ENCODE assay signal across 20 cellular contexts in genomic region chr10:1607466-1607865, GRCh38.
A peak's percentile ranks its signal among the peaks of the same experiment; 100 is the strongest.
DNase-seq lines count a peak whose midpoint lies in the region; ATAC-seq and TF ChIP-seq lines count a peak whose summit lies in the region.
"Had no signal": no experiment of that assay in that cellular context is flagged by ENCODE, and none has a peak within 500 bp of the region (broad histone marks: within the 10 kb centered on the region; RNA-seq: fewer than 3 reads in every experiment).

No MANE protein-coding gene starts in this region.

- no peak overlapping the region for H3K27ac ChIP-seq in H9 (ENCODE audit: insufficient read length, low read depth, low read length)
- no peak overlapping the region for H3K27ac ChIP-seq in endodermal cell (ENCODE audit: low read depth, low read length)
- H3K27ac ChIP-seq: A549 had no signal

- no peak overlapping the region for H4K91ac ChIP-seq in H9 (ENCODE audit: insufficient read length, low read depth, low read length)

- TF ChIP-seq CTCF in H9 (conservative IDR thresholded peaks at IDR 0.05), result no peak
- no peak for TF ChIP-seq CTCF in endodermal cell (conservative IDR thresholded peaks at IDR 0.05)
- no peak for TF ChIP-seq CTCF in neural crest cell (conservative IDR thresholded peaks at IDR 0.05)

- no peak overlapping the region for H3K4me3 Mint-ChIP-seq in H9
- no peak overlapping the region for H3K4me3 Mint-ChIP-seq in endodermal cell
- no peak overlapping the region for H3K4me3 Mint-ChIP-seq in neural crest cell
- no peak overlapping the region for H3K4me3 Mint-ChIP-seq in stimulated activated memory B cell treated with anti-CD40 and anti-IgM and Interleukin-4, amounts not matched to agents 10 μg/mL and 1 μg/mL and 100 μg/mL, for 72 hours
- H3K4me3 Mint-ChIP-seq: CD4-positive, alpha-beta memory T cell had no signal

- H3K14ac ChIP-seq in H9 (ENCODE audit: insufficient read depth, low read length), result no peak overlapping the region

- H2AK5ac ChIP-seq in H9 (ENCODE audit: insufficient read length, low read length), result no peak overlapping the region

- no peaks in the 10 kb centered on the region for H4K20me1 ChIP-seq in H9 (ENCODE audit: control insufficient read depth, insufficient read depth, insufficient read length)

- no peak overlapping the region for H3K23ac ChIP-seq in H9 (ENCODE audit: insufficient read length, low read depth, low read length)

- no peak overlapping the region for H2AFZ ChIP-seq in H9 (ENCODE audit: low read length)
- H2AFZ ChIP-seq: GM23338 had no signal

- no peaks in the 10 kb centered on the region for H3K9me3 Mint-ChIP-seq in H9
- H3K9me3 Mint-ChIP-seq in endodermal cell, result no peaks in the 10 kb centered on the region
- H3K9me3 Mint-ChIP-seq in neural crest cell, result no peaks in the 10 kb centered on the region
- peaks cover 4% of the 10 kb centered on the region for H3K9me3 Mint-ChIP-seq in stimulated activated memory B cell treated with anti-CD40 and anti-IgM and Interleukin-4, amounts not matched to agents 10 μg/mL and 1 μg/mL and 100 μg/mL, for 72 hours
- H3K9me3 Mint-ChIP-seq: CD4-positive, alpha-beta memory T cell; GM23338 had no signal

- H3K27me3 ChIP-seq in H9 (ENCODE audit: insufficient read depth, low read length), result no peaks in the 10 kb centered on the region
- H3K27me3 ChIP-seq in endodermal cell (ENCODE audit: control insufficient read depth, insufficient read depth, low read length, poor library complexity, severe bottlenecking), result no peaks in the 10 kb centered on the region

- H2BK15ac ChIP-seq in H9 (ENCODE audit: low read depth, low read length), result no peak overlapping the region

- H3K36me3 Mint-ChIP-seq in H9 (ENCODE audit: insufficient read depth in 1 of 3, low read depth in 3 of 3) (no peaks in the 10 kb centered on the region), endodermal cell (ENCODE audit: low read depth) (no peaks in the 10 kb centered on the region), neural crest cell (ENCODE audit: low read depth) (no peaks in the 10 kb centered on the region)
- no peaks in the 10 kb centered on the region for H3K36me3 Mint-ChIP-seq in stimulated activated memory B cell treated with anti-CD40 and anti-IgM and Interleukin-4, amounts not matched to agents 10 μg/mL and 1 μg/mL and 100 μg/mL, for 72 hours
- H3K36me3 Mint-ChIP-seq: CD4-positive, alpha-beta memory T cell had no signal

- H3K9ac ChIP-seq in H9 (ENCODE audit: extremely low read depth, insufficient read length, low read length) (no peak overlapping the region), endodermal cell (ENCODE audit: extremely low read depth, low read length, poor library complexity, severe bottlenecking) (no peak overlapping the region)

- no peak for ATAC-seq in left lobe of liver
- no peak for ATAC-seq in stimulated activated memory B cell treated with anti-CD40 and anti-IgM and Interleukin-4, amounts not matched to agents 10 μg/mL and 1 μg/mL and 100 μg/mL, for 72 hours
- ATAC-seq: A549, GM23338 had no signal

- H3K4me1 ChIP-seq in H9 (ENCODE audit: insufficient read depth, low read length), result no peaks in the 10 kb centered on the region
- peaks cover 10% of the 10 kb centered on the region for H3K4me1 ChIP-seq in endodermal cell (ENCODE audit: control insufficient read depth, insufficient read depth, low read length)
- H3K4me1 ChIP-seq: A549 had no signal

- DNase-seq in H9 (peak; percentile 14), endodermal cell (peak; percentile 25), left lobe of liver (ENCODE audit: low spot score) (peak; percentile 33), neural crest cell (ENCODE audit: low read depth, low spot score) (no peak), KBM-7 (no peak), AML-193 (lab: John Stamatoyannopoulos, UW) (no peak), NCI-H2081 treated with DMSO at 0.1 percent for 48 hours (lab: John Stamatoyannopoulos, UW) (no peak)
- DNase-seq: 8988T; ACHN; C1 segment of cervical spinal cord; Calu3; CD4-positive, alpha-beta memory T cell; COR-L47; DMS53; DMS79 treated with DMSO at 0.1 percent for 48 hours; GF-D8; HCEC 1CT had no signal

- no peak overlapping the region for H2BK20ac ChIP-seq in H9 (ENCODE audit: low read depth, low read length, poor library complexity, severe bottlenecking)

- H2BK120ac ChIP-seq in H9 (ENCODE audit: low read depth, low read length, poor library complexity, severe bottlenecking), result no peak overlapping the region

- H3K23me2 ChIP-seq in H9 (ENCODE audit: insufficient read length, low read depth, low read length, poor library complexity, severe bottlenecking), result peaks cover 4% of the 10 kb centered on the region

- no peak overlapping the region for H3K27ac Mint-ChIP-seq in H9
- no peak overlapping the region for H3K27ac Mint-ChIP-seq in endodermal cell
- peak overlapping the region; percentile 27 for H3K27ac Mint-ChIP-seq in neural crest cell (ENCODE audit: unreplicated experiment)
- H3K27ac Mint-ChIP-seq in stimulated activated memory B cell treated with anti-CD40 and anti-IgM and Interleukin-4, amounts not matched to agents 10 μg/mL and 1 μg/mL and 100 μg/mL, for 72 hours, result no peak overlapping the region
- H3K27ac Mint-ChIP-seq: CD4-positive, alpha-beta memory T cell; GM23338 had no signal

- no peak overlapping the region for H3K18ac ChIP-seq in H9 (ENCODE audit: insufficient read length, low read depth, low read length)

- H2BK12ac ChIP-seq in H9 (ENCODE audit: insufficient read length, low read depth, low read length), result no peak overlapping the region

- H3K27me3 Mint-ChIP-seq in H9 (ENCODE audit: low read depth), result peaks cover 11% of the 10 kb centered on the region
- peaks cover 6% of the 10 kb centered on the region for H3K27me3 Mint-ChIP-seq in endodermal cell (ENCODE audit: insufficient read depth)
- peaks cover 5% of the 10 kb centered on the region for H3K27me3 Mint-ChIP-seq in neural crest cell (ENCODE audit: low read depth)
- H3K27me3 Mint-ChIP-seq in stimulated activated memory B cell treated with anti-CD40 and anti-IgM and Interleukin-4, amounts not matched to agents 10 μg/mL and 1 μg/mL and 100 μg/mL, for 72 hours, result peaks cover 51% of the 10 kb centered on the region

- no peaks in the 10 kb centered on the region for H3K79me2 ChIP-seq in H9 (ENCODE audit: insufficient read depth, low read length)

- H3K36me3 ChIP-seq in endodermal cell (ENCODE audit: control insufficient read depth, insufficient read depth, low read length), result no peaks in the 10 kb centered on the region

- H3K9me3 ChIP-seq in H9 (ENCODE audit: control insufficient read depth, low read depth, low read length), result no peaks in the 10 kb centered on the region
- no peaks in the 10 kb centered on the region for H3K9me3 ChIP-seq in endodermal cell (ENCODE audit: control insufficient read depth, low read length)
- H3K9me3 ChIP-seq: A549 had no signal

- WGBS in H9 (ENCODE audit: extremely low coverage, insufficient read length, low lambda C conversion rate), result no CpG with 5 or more reads among the region's 14 CpGs
- 90 to 100% methylated on average over 7 to 14 of the region's 14 CpGs for WGBS in endodermal cell (ENCODE audit: insufficient coverage in 1 of 2, insufficient read length in 1 of 2), 2 experiments

- in situ Hi-C loops in KBM-7 (cut with MboI; ENCODE audit: low pct_unique_long_range_greater_than_20kb, low sequenced_read_pairs), result no loop called here

- H3K4me3 ChIP-seq in endodermal cell (ENCODE audit: low read length), result no peak overlapping the region
- H3K4me3 ChIP-seq: A549, GM23338 had no signal

- no peak overlapping the region for H3T11ph ChIP-seq in H9 (ENCODE audit: low read length)

- H2BK5ac ChIP-seq in H9 (ENCODE audit: insufficient read length, low read length), result no peak overlapping the region

- no peak overlapping the region for H3K4me2 ChIP-seq in H9 (ENCODE audit: insufficient read depth, insufficient read length, low read length)
- H3K4me2 ChIP-seq: A549 had no signal

- H4K5ac ChIP-seq in H9 (ENCODE audit: insufficient read length, low read depth, low read length), result no peak overlapping the region

- H3K79me1 ChIP-seq in H9 (ENCODE audit: insufficient read depth, low read depth, low read length, poor library complexity, severe bottlenecking), result no peaks in the 10 kb centered on the region

- no peak overlapping the region for H3K4ac ChIP-seq in H9 (ENCODE audit: low read depth, low read length)

- no peak overlapping the region for H4K8ac ChIP-seq in H9 (replicated peaks; ENCODE audit: insufficient read length, low read depth, low read length)

- peaks cover 26 to 31% of the 10 kb centered on the region in 2 experiments for H3K4me1 Mint-ChIP-seq in H9
- H3K4me1 Mint-ChIP-seq in endodermal cell, result peaks cover 8% of the 10 kb centered on the region
- peaks cover 32% of the 10 kb centered on the region for H3K4me1 Mint-ChIP-seq in neural crest cell
- H3K4me1 Mint-ChIP-seq in stimulated activated memory B cell treated with anti-CD40 and anti-IgM and Interleukin-4, amounts not matched to agents 10 μg/mL and 1 μg/mL and 100 μg/mL, for 72 hours, result peaks cover 18% of the 10 kb centered on the region

- no peak overlapping the region for H3K56ac ChIP-seq in H9 (ENCODE audit: insufficient read length, low read depth, low read length)

Comparison
In these comparisons a context has a peak if more than half of its experiments do, and no peak if none do; other contexts are left out.
1. DNase-seq: peak in H9 (single experiment), endodermal cell (single experiment) and left lobe of liver (single experiment); none in neural crest cell (single experiment), KBM-7 (single experiment), AML-193 (0 of 2) and NCI-H2081 treated with DMSO at 0.1 percent for 48 hours (single experiment).